2 cellular contexts compared by ENCODE assay signal in genomic region chr4:13543648-13544555, GRCh38.
TF ChIP-seq lines count a peak whose summit lies in the region.

NKX3-2 (minus strand) TSS chr4:13544508; CDS start chr4:13544414, 94 bp downstream.

TF ChIP-seq in IMR-90, 13 proteins besides CTCF, POLR2A, EP300 and RAD21:
- TF ChIP-seq MAZ (IDR thresholded peaks at IDR 0.05; ENCODE audit: borderline replicate concordance, low read depth, low read length) (no peak), SMC3 (IDR thresholded peaks at IDR 0.05; ENCODE audit: low read depth, low read length) (no peak), RCOR1 (IDR thresholded peaks at IDR 0.05; ENCODE audit: insufficient replicate concordance, low read length) (no peak), ELK1 (IDR thresholded peaks at IDR 0.05; ENCODE audit: borderline replicate concordance, low read depth, low read length) (no peak), NFE2L2 (IDR thresholded peaks at IDR 0.05; ENCODE audit: low read depth, low read length) (no peak), CEBPB (IDR thresholded peaks at IDR 0.05; ENCODE audit: low read depth, low read length) (no peak), CHD1 (IDR thresholded peaks at IDR 0.05; ENCODE audit: low read depth, low read length) (no peak), FOS (IDR thresholded peaks at IDR 0.05; ENCODE audit: low read depth, low read length) (no peak), BHLHE40 (IDR thresholded peaks at IDR 0.05; ENCODE audit: low read depth, low read length) (no peak), RFX5 (IDR thresholded peaks at IDR 0.05; ENCODE audit: low read depth, low read length) (no peak), MXI1 (IDR thresholded peaks at IDR 0.05; ENCODE audit: borderline replicate concordance, low read depth, low read length) (no peak), MAFK (IDR thresholded peaks at IDR 0.05; ENCODE audit: low read depth, low read length) (no peak)
- TF ChIP-seq, protein P1, sequence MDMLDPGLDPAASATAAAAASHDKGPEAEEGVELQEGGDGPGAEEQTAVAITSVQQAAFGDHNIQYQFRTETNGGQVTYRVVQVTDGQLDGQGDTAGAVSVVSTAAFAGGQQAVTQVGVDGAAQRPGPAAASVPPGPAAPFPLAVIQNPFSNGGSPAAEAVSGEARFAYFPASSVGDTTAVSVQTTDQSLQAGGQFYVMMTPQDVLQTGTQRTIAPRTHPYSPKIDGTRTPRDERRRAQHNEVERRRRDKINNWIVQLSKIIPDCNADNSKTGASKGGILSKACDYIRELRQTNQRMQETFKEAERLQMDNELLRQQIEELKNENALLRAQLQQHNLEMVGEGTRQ (IDR thresholded peaks at IDR 0.05; ENCODE audit: low read depth, low read length) = no peak

TF ChIP-seq in HepG2, 621 proteins besides CTCF, POLR2A, EP300 and RAD21:
- TF ChIP-seq ZNF660 (CRISPR knock-in tag; IDR thresholded peaks at IDR 0.05; ENCODE audit: borderline replicate concordance, low read depth) = no peak
- no peak for TF ChIP-seq SRSF1 (optimal IDR thresholded peaks at IDR 0.05; ENCODE audit: low read depth, low read length)
- TF ChIP-seq ZBTB34 (CRISPR knock-in tag; IDR thresholded peaks at IDR 0.05) = no peak
- no peak for TF ChIP-seq ZBTB21 (CRISPR knock-in tag; IDR thresholded peaks at IDR 0.05)
- TF ChIP-seq ZFAT (CRISPR knock-in tag; conservative IDR thresholded peaks at IDR 0.05) = no peak
- no peak for TF ChIP-seq ZNF510 (CRISPR knock-in tag; IDR thresholded peaks at IDR 0.05; ENCODE audit: low read depth)
- TF ChIP-seq ZNF382 (CRISPR knock-in tag; IDR thresholded peaks at IDR 0.05; ENCODE audit: borderline replicate concordance) = no peak
- TF ChIP-seq RBM22 (optimal IDR thresholded peaks at IDR 0.05; ENCODE audit: low read length) = no peak
- TF ChIP-seq NFE2 (CRISPR knock-in tag; IDR thresholded peaks at IDR 0.05) = no peak
- no peak for TF ChIP-seq ZC3H4 (CRISPR knock-in tag; IDR thresholded peaks at IDR 0.05; ENCODE audit: borderline replicate concordance)
- TF ChIP-seq HHEX (CRISPR knock-in tag; IDR thresholded peaks at IDR 0.05) = no peak
- TF ChIP-seq TCF12 (IDR thresholded peaks at IDR 0.05) = no peak
- no peak for TF ChIP-seq TCF12 (CRISPR knock-in tag; IDR thresholded peaks at IDR 0.05)
- no peak for TF ChIP-seq ARID4A (CRISPR knock-in tag; IDR thresholded peaks at IDR 0.05; ENCODE audit: borderline replicate concordance)
